ENCODE assay signal across 15 cellular contexts in genomic region chr2:38620282-38620977, GRCh38. TPM values are rescaled to one million over a fixed set of nuclear protein-coding genes. Genes with fewer than 3 reads are reported as not detected.
DNase-seq lines count a peak whose midpoint lies in the region; ATAC-seq, FAIRE-seq and TF ChIP-seq lines count a peak whose summit lies in the region.
"Had no signal": no experiment of that assay in that cellular context is flagged by ENCODE, and none has a peak within 500 bp of the region (broad histone marks: within the 10 kb centered on the region; RNA-seq: fewer than 3 reads in every experiment).

No MANE protein-coding gene starts in this region.

- peak; percentile 80 for FAIRE-seq in HepG2 (lab: Jason Lieb, UNC)
- FAIRE-seq: islet of Langerhans had no signal

- POLR2A ChIA-PET in HepG2 (lab: Yijun Ruan, JAX) = interaction anchor here (1.4 to 2.2 kb wide), 2 partner anchors 9 to 18 kb away, joined by 4 to 5 read pairs; partner anchors contain the start of gene HNRNPLL

- H3K27ac ChIP-seq in HepG2 (ENCODE audit: extremely low read length, insufficient read depth, low read length) = peak overlapping the region; percentile 32
- H3K27ac ChIP-seq in right lobe of liver = no peak overlapping the region
- H3K27ac ChIP-seq in body of pancreas = peak overlapping the region in 3 of 4 donors; percentile 14 to 69 (median 59)
- H3K27ac ChIP-seq: C4-2B had no signal

- in situ Hi-C loops in HepG2 (cut with HindIII; ENCODE audit: extremely low pct_ligation_motif_present, low pct_unique_long_range_greater_than_20kb) = no loop called here

- intact Hi-C loops in HepG2 (cut with micrococcal nuclease; ENCODE audit: unreplicated experiment) = no loop called here
- intact Hi-C loops in right lobe of liver (cut with DNase I) = no loop called here
- intact Hi-C loops in body of pancreas (cut with DNase I) = no loop called here

- TF ChIP-seq EP300 in HepG2 (IDR thresholded peaks at IDR 0.05; ENCODE audit: low read depth in 2 of 2, low read length in 2 of 2) (peak; percentile 81 to 96; a peak in 3 of 4 replicates), HepG2 (CRISPR knock-in tag; IDR thresholded peaks at IDR 0.05; ENCODE audit: borderline replicate concordance) (0 out of 2 replicates have a peak, but pooled peaks have one; percentile 24)

- H3K9ac ChIP-seq in HepG2 (ENCODE audit: insufficient read depth, low read depth, low read length) = no peak overlapping the region

- H3K4me3 ChIP-seq in HepG2 (replicated peaks in 1 of 3; ENCODE audit: insufficient read depth in 1 of 3, low read depth in 2 of 3, low read length in 3 of 3) (no peak overlapping the region), right lobe of liver (no peak overlapping the region), body of pancreas (no peak overlapping the region)

- H2AFZ ChIP-seq in HepG2 (ENCODE audit: low read length) = no peak overlapping the region

- no peaks in the 10 kb centered on the region for H4K20me1 ChIP-seq in HepG2 (ENCODE audit: insufficient read depth, low read length)

- H3K4me1 ChIP-seq in HepG2 (ENCODE audit: insufficient read depth, low read length) (peaks cover 51% of the 10 kb centered on the region), right lobe of liver (no peaks in the 10 kb centered on the region), body of pancreas (peaks cover 35% of the 10 kb centered on the region)

- no peaks in the 10 kb centered on the region for H3K79me2 ChIP-seq in HepG2 (ENCODE audit: insufficient read depth, low read length)

- no peak for TF ChIP-seq RAD21 in HepG2 (CRISPR knock-in tag; IDR thresholded peaks at IDR 0.05)

- no peak for TF ChIP-seq CTCF in HepG2 (CRISPR knock-in tag; IDR thresholded peaks at IDR 0.05)
- no peak for TF ChIP-seq CTCF in right lobe of liver (IDR thresholded peaks at IDR 0.05)
- TF ChIP-seq CTCF in body of pancreas (IDR thresholded peaks at IDR 0.05) = no peak

- WGBS in HepG2 (ENCODE audit: low lambda C conversion rate) = 31% methylated on average over 7 of the region's 7 CpGs
- WGBS in right lobe of liver (ENCODE audit: insufficient coverage, low coverage, low lambda C conversion rate, missing lambda C conversion rate) = 49% methylated on average over 7 of the region's 7 CpGs
- 27 to 30% methylated on average over 7 of the region's 7 CpGs for WGBS in body of pancreas, 2 donors

- H3K36me3 ChIP-seq in HepG2 (replicated peaks in 1 of 2; ENCODE audit: control insufficient read depth in 1 of 2, insufficient read depth in 2 of 2, low read length in 2 of 2) = no peaks in the 10 kb centered on the region
- no peaks in the 10 kb centered on the region for H3K36me3 ChIP-seq in right lobe of liver
- no peaks in the 10 kb centered on the region for H3K36me3 ChIP-seq in body of pancreas (replicated peaks in 1 of 2; ENCODE audit: insufficient read depth in 1 of 2, low read depth in 2 of 2)

- BruUV-seq in HepG2 (replicated peaks; lab: Mats Ljungman, UMichigan) = no TSS peak

- peak overlapping the region; percentile 27 for H3K4me2 ChIP-seq in HepG2 (ENCODE audit: low read depth, low read length)

- DNase-seq in HepG2 (ENCODE audit: low spot score) (peak; percentile 81), right lobe of liver (no peak), body of pancreas (peak in 3 of 4 donors; percentile 16 to 53 (median 44)), left kidney (ENCODE audit: low read depth, low spot score) (peak; percentile 83), Ammon's horn (ENCODE audit: low spot score) (no peak)
- DNase-seq: activated CD4-positive, alpha-beta T cell treated with anti-CD3 and anti-CD28 coated beads, Interleukin-2, amount 50 U/mL, for 4 hours; endodermal cell; GOT3; stimulated activated CD4-positive, alpha-beta T cell treated with anti-CD3 and anti-CD28 coated beads, Interleukin-4, amount 100 ng/mL, for 4 hours had no signal

- TF ChIP-seq POLR2A in HepG2 (IDR thresholded peaks at IDR 0.05; ENCODE audit: insufficient read depth in 1 of 2, low read depth in 2 of 2, low read length in 2 of 2) (no peak), right lobe of liver (IDR thresholded peaks at IDR 0.05) (no peak), body of pancreas (IDR thresholded peaks at IDR 0.05) (peak in 1 of 3 donors; percentile 27)

- H3K9me3 ChIP-seq in HepG2 (ENCODE audit: low read length) (no peaks in the 10 kb centered on the region), right lobe of liver (no peaks in the 10 kb centered on the region), body of pancreas (no peaks in the 10 kb centered on the region)

- ATAC-seq in HepG2 (peak; percentile 64), right lobe of liver (no peak), body of pancreas (peak; percentile 97), HG02571 (IDR thresholded peaks at IDR 0.05; ENCODE audit: unreplicated experiment) (no peak), GM18502 (IDR thresholded peaks at IDR 0.05; ENCODE audit: poor library complexity, unreplicated experiment) (no peak), HG03378 (IDR thresholded peaks at IDR 0.05; ENCODE audit: unreplicated experiment) (no peak)
- ATAC-seq: activated naive CD4-positive, alpha-beta T cell treated with anti-CD3 and anti-CD28 coated beads, Interleukin-2, amount 50 U/mL, for 72 hours had no signal

- H3K27me3 ChIP-seq in HepG2 (ENCODE audit: control insufficient read depth in 1 of 2, insufficient read depth in 2 of 2, low read length in 2 of 2) = no peaks in the 10 kb centered on the region
- H3K27me3 ChIP-seq in right lobe of liver = no peaks in the 10 kb centered on the region
- no peaks in the 10 kb centered on the region for H3K27me3 ChIP-seq in body of pancreas

- CTCF ChIA-PET in HepG2 (lab: Yijun Ruan, JAX; ENCODE audit: low intra/inter-chr PET ratio, low total read pairs) = no interaction called here

TF ChIP-seq in HepG2, 621 proteins besides CTCF, POLR2A, EP300 and RAD21 (continues in another document):
- TF ChIP-seq KDM5B (CRISPR knock-in tag; IDR thresholded peaks at IDR 0.05; ENCODE audit: borderline replicate concordance) (no peak), NR2F6 (IDR thresholded peaks at IDR 0.05) (no peak), NR2F6 (CRISPR knock-in tag; IDR thresholded peaks at IDR 0.05) (no peak), ZSCAN30 (CRISPR knock-in tag; IDR thresholded peaks at IDR 0.05) (no peak)
- TF ChIP-seq, protein P1, sequence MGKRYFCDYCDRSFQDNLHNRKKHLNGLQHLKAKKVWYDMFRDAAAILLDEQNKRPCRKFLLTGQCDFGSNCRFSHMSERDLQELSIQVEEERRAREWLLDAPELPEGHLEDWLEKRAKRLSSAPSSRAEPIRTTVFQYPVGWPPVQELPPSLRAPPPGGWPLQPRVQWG (CRISPR knock-in tag; IDR thresholded peaks at IDR 0.05; ENCODE audit: borderline replicate concordance, low read depth) = no peak

RNA-seq across cellular contexts. Expression of gene HNRNPLL, which starts 17.7 kb away (rescaled TPM):
- total RNA-seq in HepG2 (2016; rRNA removed; fragmentation: Illumina TruSeq; extraction: Trizol) (91.9 and 103 TPM in 2 replicates), right lobe of liver (10 to 100 TPM in 5 of 6 experiments, 1 to 10 TPM in 1; 9.2 to 15.9 (median 13.9) TPM), body of pancreas (10 to 100 TPM; 21.8 to 22.4 TPM)
- 52.7 and 54.6 TPM in 2 replicates for total RNA-seq in HepG2 (2016; cell fraction: cytosol; rRNA removed; fragmentation: Illumina TruSeq; extraction: Trizol; ENCODE audit: low read depth)
- 92.9 and 108 TPM in 2 replicates for total RNA-seq in HepG2 (2016; cell fraction: insoluble cytoplasmic fraction; rRNA removed; fragmentation: Illumina TruSeq; extraction: Trizol)
- 54.8 and 56.7 TPM in 2 replicates for total RNA-seq in HepG2 (2016; cell fraction: membrane; rRNA removed; fragmentation: Illumina TruSeq; extraction: Trizol)
- total RNA-seq in HepG2 (2016; cell fraction: nucleus; rRNA removed; fragmentation: Illumina TruSeq; extraction: Trizol) = 147 and 151 TPM in 2 replicates
- 34.3 and 49.4 TPM in 2 replicates for polyA plus RNA-seq in HepG2 (2011; rRNA removed)
- 17.6 and 20.9 TPM in 2 replicates for polyA plus RNA-seq in HepG2 (2011; cell fraction: cytosol; rRNA removed)
- polyA plus RNA-seq in HepG2 (2011; cell fraction: nucleus; rRNA removed) = 29.2 and 34.2 TPM in 2 replicates
- polyA plus RNA-seq in HepG2 (2012) = 32.8 and 45.3 TPM in 2 replicates
- polyA plus RNA-seq in HepG2 (2016; cell fraction: cytosol; fragmentation: Illumina TruSeq; extraction: Trizol; ENCODE audit: low read depth) = 13.0 and 17.4 TPM in 2 replicates
- 75.8 and 78.0 TPM in 2 replicates for polyA plus RNA-seq in HepG2 (2016; cell fraction: insoluble cytoplasmic fraction; fragmentation: Illumina TruSeq; extraction: Trizol; ENCODE audit: low read depth)
- 27.6 and 27.9 TPM in 2 replicates for polyA plus RNA-seq in HepG2 (2016; cell fraction: membrane; fragmentation: Illumina TruSeq; extraction: Trizol; ENCODE audit: low read depth)
- 66.8 and 68.2 TPM in 2 replicates for polyA plus RNA-seq in HepG2 (2016; cell fraction: nucleus; fragmentation: Illumina TruSeq; extraction: Trizol; ENCODE audit: insufficient read depth, low read depth)
- polyA minus RNA-seq in HepG2 (2011; rRNA and poly(A)+ RNA removed; ENCODE audit: low replicate concordance) = 14.7 and 21.6 TPM in 2 replicates
- 25.8 and 30.8 TPM in 2 replicates for polyA minus RNA-seq in HepG2 (2011; cell fraction: cytosol; rRNA and poly(A)+ RNA removed)
- 227 and 258 TPM in 2 replicates for polyA minus RNA-seq in HepG2 (2011; cell fraction: nucleus; rRNA and poly(A)+ RNA removed)

RNA-seq across cellular contexts. Expression of gene GALM, which starts 45.5 kb away (rescaled TPM):
- 90.0 and 114 TPM in 2 replicates for total RNA-seq in HepG2 (2016; rRNA removed; fragmentation: Illumina TruSeq; extraction: Trizol)
- 23.4 and 25.3 TPM in 2 replicates for total RNA-seq in HepG2 (2016; cell fraction: cytosol; rRNA removed; fragmentation: Illumina TruSeq; extraction: Trizol; ENCODE audit: low read depth)
- total RNA-seq in HepG2 (2016; cell fraction: insoluble cytoplasmic fraction; rRNA removed; fragmentation: Illumina TruSeq; extraction: Trizol) = 97.4 and 121 TPM in 2 replicates
- total RNA-seq in HepG2 (2016; cell fraction: membrane; rRNA removed; fragmentation: Illumina TruSeq; extraction: Trizol) = 42.3 and 46.2 TPM in 2 replicates
- total RNA-seq in HepG2 (2016; cell fraction: nucleus; rRNA removed; fragmentation: Illumina TruSeq; extraction: Trizol) = 40.2 and 41.1 TPM in 2 replicates
- polyA plus RNA-seq in HepG2 (2011; rRNA removed) = 60.3 and 65.5 TPM in 2 replicates
- polyA plus RNA-seq in HepG2 (2011; cell fraction: cytosol; rRNA removed) = 55.9 and 67.8 TPM in 2 replicates
- polyA plus RNA-seq in HepG2 (2011; cell fraction: nucleus; rRNA removed) = 18.3 and 26.1 TPM in 2 replicates
- 53.1 and 67.0 TPM in 2 replicates for polyA plus RNA-seq in HepG2 (2012)
- polyA plus RNA-seq in HepG2 (2016; cell fraction: cytosol; fragmentation: Illumina TruSeq; extraction: Trizol; ENCODE audit: low read depth) = 17.3 and 18.5 TPM in 2 replicates
- 102 TPM in 2 replicates for polyA plus RNA-seq in HepG2 (2016; cell fraction: insoluble cytoplasmic fraction; fragmentation: Illumina TruSeq; extraction: Trizol; ENCODE audit: low read depth)
- polyA plus RNA-seq in HepG2 (2016; cell fraction: membrane; fragmentation: Illumina TruSeq; extraction: Trizol; ENCODE audit: low read depth) = 25.4 and 26.1 TPM in 2 replicates
- polyA plus RNA-seq in HepG2 (2016; cell fraction: nucleus; fragmentation: Illumina TruSeq; extraction: Trizol; ENCODE audit: insufficient read depth, low read depth) = 43.2 and 47.8 TPM in 2 replicates
- 20.6 and 67.6 TPM in 2 replicates for polyA minus RNA-seq in HepG2 (2011; rRNA and poly(A)+ RNA removed; ENCODE audit: low replicate concordance)
- 37.5 and 41.1 TPM in 2 replicates for polyA minus RNA-seq in HepG2 (2011; cell fraction: cytosol; rRNA and poly(A)+ RNA removed)
- 40.4 and 46.2 TPM in 2 replicates for polyA minus RNA-seq in HepG2 (2011; cell fraction: nucleus; rRNA and poly(A)+ RNA removed)
- 10 to 100 TPM; 26.2 to 47.9 (median 36.7) TPM for total RNA-seq in right lobe of liver
- total RNA-seq in body of pancreas = 10 to 100 TPM in 1 of 2 donors, 1 to 10 TPM in 1; 7.5 to 20.4 TPM

Comparison
In these comparisons a context has a peak if more than half of its experiments do, and no peak if none do; other contexts are left out.
1. ATAC-seq: peak in HepG2 (single experiment) and body of pancreas (single experiment); none in right lobe of liver (0 of 4), HG02571 (single experiment), GM18502 (single experiment) and HG03378 (single experiment).
2. DNase-seq: peak in HepG2 (single experiment), body of pancreas (3 of 4) and left kidney (single experiment); none in right lobe of liver (0 of 3) and Ammon's horn (single experiment).
3. H3K27ac ChIP-seq: peak in HepG2 (single experiment) and body of pancreas (3 of 4); none in right lobe of liver (0 of 3).